1 cellular context compared by ENCODE assay signal in genomic region chr16:50114357-50115129, GRCh38.
TF ChIP-seq lines count a peak whose summit lies in the region.

No MANE protein-coding gene starts in this region.

TF ChIP-seq in WTC11, 78 proteins besides CTCF, POLR2A, EP300 and RAD21:
- TF ChIP-seq, protein P1, sequence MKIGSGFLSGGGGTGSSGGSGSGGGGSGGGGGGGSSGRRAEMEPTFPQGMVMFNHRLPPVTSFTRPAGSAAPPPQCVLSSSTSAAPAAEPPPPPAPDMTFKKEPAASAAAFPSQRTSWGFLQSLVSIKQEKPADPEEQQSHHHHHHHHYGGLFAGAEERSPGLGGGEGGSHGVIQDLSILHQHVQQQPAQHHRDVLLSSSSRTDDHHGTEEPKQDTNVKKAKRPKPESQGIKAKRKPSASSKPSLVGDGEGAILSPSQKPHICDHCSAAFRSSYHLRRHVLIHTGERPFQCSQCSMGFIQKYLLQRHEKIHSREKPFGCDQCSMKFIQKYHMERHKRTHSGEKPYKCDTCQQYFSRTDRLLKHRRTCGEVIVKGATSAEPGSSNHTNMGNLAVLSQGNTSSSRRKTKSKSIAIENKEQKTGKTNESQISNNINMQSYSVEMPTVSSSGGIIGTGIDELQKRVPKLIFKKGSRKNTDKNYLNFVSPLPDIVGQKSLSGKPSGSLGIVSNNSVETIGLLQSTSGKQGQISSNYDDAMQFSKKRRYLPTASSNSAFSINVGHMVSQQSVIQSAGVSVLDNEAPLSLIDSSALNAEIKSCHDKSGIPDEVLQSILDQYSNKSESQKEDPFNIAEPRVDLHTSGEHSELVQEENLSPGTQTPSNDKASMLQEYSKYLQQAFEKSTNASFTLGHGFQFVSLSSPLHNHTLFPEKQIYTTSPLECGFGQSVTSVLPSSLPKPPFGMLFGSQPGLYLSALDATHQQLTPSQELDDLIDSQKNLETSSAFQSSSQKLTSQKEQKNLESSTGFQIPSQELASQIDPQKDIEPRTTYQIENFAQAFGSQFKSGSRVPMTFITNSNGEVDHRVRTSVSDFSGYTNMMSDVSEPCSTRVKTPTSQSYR (CRISPR knock-in tag; IDR thresholded peaks at IDR 0.05) = no peak
- TF ChIP-seq, protein P2, sequence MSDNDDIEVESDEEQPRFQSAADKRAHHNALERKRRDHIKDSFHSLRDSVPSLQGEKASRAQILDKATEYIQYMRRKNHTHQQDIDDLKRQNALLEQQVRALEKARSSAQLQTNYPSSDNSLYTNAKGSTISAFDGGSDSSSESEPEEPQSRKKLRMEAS (CRISPR knock-in tag; IDR thresholded peaks at IDR 0.05) = no peak
- 0 out of 2 replicates have a peak, but pooled peaks have one; percentile 35 for TF ChIP-seq ZNF121 (CRISPR knock-in tag; IDR thresholded peaks at IDR 0.05)
